In the genomic region with DNA sequence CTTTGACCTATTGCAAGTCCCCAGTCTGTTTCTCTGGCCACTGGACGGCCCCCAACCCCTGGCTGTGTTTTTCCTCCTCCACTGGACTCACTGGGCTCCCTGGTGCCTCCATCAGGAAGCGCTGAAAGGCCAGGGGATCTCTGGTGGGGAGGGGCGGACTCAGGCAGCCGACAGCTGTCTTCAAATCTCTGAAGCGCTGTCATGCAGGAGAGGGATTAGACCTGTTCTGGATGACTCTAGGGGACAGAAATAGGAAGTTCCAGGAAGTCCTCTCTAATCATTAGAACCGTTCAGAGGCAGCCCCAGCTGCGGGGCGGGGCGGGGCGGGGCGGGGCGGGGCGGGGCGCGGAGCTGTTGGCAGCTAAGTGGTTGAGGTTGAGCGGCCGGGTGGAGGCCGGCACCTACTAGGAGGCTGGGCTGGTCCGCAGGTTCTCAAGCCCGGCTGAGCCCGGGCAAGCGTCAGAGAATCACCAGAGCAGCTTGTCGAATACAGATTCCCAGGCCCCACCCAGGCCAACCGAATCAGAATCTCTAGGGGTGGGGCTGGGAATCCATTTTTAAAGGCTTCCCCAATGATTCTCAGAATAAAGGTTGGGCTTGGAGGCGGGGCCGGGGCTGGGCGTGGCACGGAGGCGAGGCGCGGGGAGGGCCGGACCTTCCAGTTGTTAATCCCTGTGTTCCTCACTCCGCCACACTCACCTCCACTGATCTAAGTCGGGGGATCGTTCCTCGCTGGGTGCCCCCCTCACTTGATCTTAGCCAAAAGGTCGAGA, we compare ENCODE assay signal across 1 cellular context.
TF ChIP-seq lines count a peak whose summit lies in the region.

No MANE protein-coding gene starts in this region.

TF ChIP-seq in K562, 482 proteins besides CTCF, POLR2A, EP300 and RAD21 (continues in another document):
- TF ChIP-seq, protein P1, sequence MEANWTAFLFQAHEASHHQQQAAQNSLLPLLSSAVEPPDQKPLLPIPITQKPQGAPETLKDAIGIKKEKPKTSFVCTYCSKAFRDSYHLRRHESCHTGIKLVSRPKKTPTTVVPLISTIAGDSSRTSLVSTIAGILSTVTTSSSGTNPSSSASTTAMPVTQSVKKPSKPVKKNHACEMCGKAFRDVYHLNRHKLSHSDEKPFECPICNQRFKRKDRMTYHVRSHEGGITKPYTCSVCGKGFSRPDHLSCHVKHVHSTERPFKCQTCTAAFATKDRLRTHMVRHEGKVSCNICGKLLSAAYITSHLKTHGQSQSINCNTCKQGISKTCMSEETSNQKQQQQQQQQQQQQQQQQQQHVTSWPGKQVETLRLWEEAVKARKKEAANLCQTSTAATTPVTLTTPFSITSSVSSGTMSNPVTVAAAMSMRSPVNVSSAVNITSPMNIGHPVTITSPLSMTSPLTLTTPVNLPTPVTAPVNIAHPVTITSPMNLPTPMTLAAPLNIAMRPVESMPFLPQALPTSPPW (CRISPR knock-in tag; IDR thresholded peaks at IDR 0.05) = peak; percentile 90
- TF ChIP-seq PCBP2 (IDR thresholded peaks at IDR 0.05; ENCODE audit: low read depth, low read length, poor library complexity, severe bottlenecking) (no peak), NRF1 (conservative IDR thresholded peaks at IDR 0.05 in 1 of 2, IDR thresholded peaks at IDR 0.05 in 1 of 2) (peak in 1 of 2 experiments; percentile 62), JUND (IDR thresholded peaks at IDR 0.05; ENCODE audit: borderline replicate concordance, low read depth, low read length) (peak; percentile 76), JUND (tag; IDR thresholded peaks at IDR 0.05; ENCODE audit: borderline replicate concordance, low read depth, low read length) (peak; percentile 42; the same call in 1 of the 3 replicates), BCL6 (CRISPR knock-in tag; IDR thresholded peaks at IDR 0.05) (no peak), ARHGAP35 (IDR thresholded peaks at IDR 0.05; ENCODE audit: partially characterized antibody) (no peak), PHF8 (IDR thresholded peaks at IDR 0.05; ENCODE audit: borderline replicate concordance, low read length) (0 out of 2 replicates have a peak, but pooled peaks have one; percentile 8), PKNOX1 (IDR thresholded peaks at IDR 0.05) (peak; percentile 89), POLR2AphosphoS5 (IDR thresholded peaks at IDR 0.05; ENCODE audit: control insufficient read depth, insufficient read depth, low read depth, low read length) (peak; percentile 46; the same call in 1 of the 2 replicates), RFX1 (IDR thresholded peaks at IDR 0.05) (no peak), HNRNPH1 (optimal IDR thresholded peaks at IDR 0.05; ENCODE audit: low read depth, low read length) (no peak), ARID4B (CRISPR knock-in tag; IDR thresholded peaks at IDR 0.05) (peak; percentile 51), ZNF175 (CRISPR knock-in tag; IDR thresholded peaks at IDR 0.05; ENCODE audit: low read depth) (0 out of 2 replicates have a peak, but pooled peaks have one; percentile 49), MYC (IDR thresholded peaks at IDR 0.05; ENCODE audit: low read depth, low read length) (peak; percentile 74), MYC (CRISPR knock-in tag; IDR thresholded peaks at IDR 0.05; ENCODE audit: borderline replicate concordance, low read depth) (no peak), RBM25 (IDR thresholded peaks at IDR 0.05; ENCODE audit: low read depth, low read length, severe bottlenecking) (no peak), CBX8 (IDR thresholded peaks at IDR 0.05; ENCODE audit: borderline replicate concordance, extremely low read depth, low read depth, low read length, poor library complexity, severe bottlenecking) (no peak), SMARCA5 (IDR thresholded peaks at IDR 0.05) (no peak), LEF1 (IDR thresholded peaks at IDR 0.05) (no peak), STAT5A (IDR thresholded peaks at IDR 0.05; ENCODE audit: borderline replicate concordance, low read length) (peak; percentile 77), MXI1 (IDR thresholded peaks at IDR 0.05; ENCODE audit: low read depth, low read length) (peak; percentile 69; the same call in 1 of the 2 replicates), NFE2L1 (tag; IDR thresholded peaks at IDR 0.05; ENCODE audit: borderline replicate concordance, low read depth) (no peak), SMAD4 (CRISPR knock-in tag; conservative IDR thresholded peaks at IDR 0.05) (peak; percentile 64; the same call in 1 of the 2 replicates), TEAD1 (CRISPR knock-in tag; IDR thresholded peaks at IDR 0.05) (no peak; a peak in 1 of 4 replicates), NFIC (IDR thresholded peaks at IDR 0.05) (0 out of 2 replicates have a peak, but pooled peaks have one; percentile 19), ZNF324 (CRISPR knock-in tag; IDR thresholded peaks at IDR 0.05) (no peak), ETV1 (tag; conservative IDR thresholded peaks at IDR 0.05; ENCODE audit: low read depth) (no peak), MAFF (IDR thresholded peaks at IDR 0.05; ENCODE audit: low read length) (peak; percentile 5; the same call in 1 of the 2 replicates), RBBP5 (IDR thresholded peaks at IDR 0.05; ENCODE audit: borderline replicate concordance, insufficient read depth, low read length, poor library complexity, severe bottlenecking) (peak; percentile 16), L3MBTL2 (IDR thresholded peaks at IDR 0.05) (peak; percentile 7; the same call in 1 of the 2 replicates), FOXP1 (CRISPR knock-in tag; IDR thresholded peaks at IDR 0.05) (no peak), NR1H2 (CRISPR knock-in tag; IDR thresholded peaks at IDR 0.05) (no peak; the same call in 1 of the 2 replicates), ZSCAN29 (IDR thresholded peaks at IDR 0.05) (no peak), ZNF318 (IDR thresholded peaks at IDR 0.05; ENCODE audit: borderline replicate concordance in 1 of 2, low read depth in 1 of 2) (no peak), NFYB (IDR thresholded peaks at IDR 0.05; ENCODE audit: extremely low read depth, insufficient read length) (no peak), POLR2B (IDR thresholded peaks at IDR 0.05; ENCODE audit: low read depth, partially characterized antibody) (peak; percentile 24), HDAC8 (tag; IDR thresholded peaks at IDR 0.05) (no peak), ZFX (CRISPR knock-in tag; IDR thresholded peaks at IDR 0.05) (peak; percentile 42; the same call in 1 of the 2 replicates), SP1 (CRISPR knock-in tag; IDR thresholded peaks at IDR 0.05) (peak; percentile 55; the same call in 1 of the 2 replicates), FUS (optimal IDR thresholded peaks at IDR 0.05; ENCODE audit: low read depth, low read length) (no peak), FOS (IDR thresholded peaks at IDR 0.05; ENCODE audit: extremely low read depth, insufficient read length) (no peak), MEF2A (IDR thresholded peaks at IDR 0.05; ENCODE audit: control insufficient read depth, low read depth, low read length) (peak; percentile 95), ZNF398 (CRISPR knock-in tag; IDR thresholded peaks at IDR 0.05) (no peak)
